In the genomic region with DNA sequence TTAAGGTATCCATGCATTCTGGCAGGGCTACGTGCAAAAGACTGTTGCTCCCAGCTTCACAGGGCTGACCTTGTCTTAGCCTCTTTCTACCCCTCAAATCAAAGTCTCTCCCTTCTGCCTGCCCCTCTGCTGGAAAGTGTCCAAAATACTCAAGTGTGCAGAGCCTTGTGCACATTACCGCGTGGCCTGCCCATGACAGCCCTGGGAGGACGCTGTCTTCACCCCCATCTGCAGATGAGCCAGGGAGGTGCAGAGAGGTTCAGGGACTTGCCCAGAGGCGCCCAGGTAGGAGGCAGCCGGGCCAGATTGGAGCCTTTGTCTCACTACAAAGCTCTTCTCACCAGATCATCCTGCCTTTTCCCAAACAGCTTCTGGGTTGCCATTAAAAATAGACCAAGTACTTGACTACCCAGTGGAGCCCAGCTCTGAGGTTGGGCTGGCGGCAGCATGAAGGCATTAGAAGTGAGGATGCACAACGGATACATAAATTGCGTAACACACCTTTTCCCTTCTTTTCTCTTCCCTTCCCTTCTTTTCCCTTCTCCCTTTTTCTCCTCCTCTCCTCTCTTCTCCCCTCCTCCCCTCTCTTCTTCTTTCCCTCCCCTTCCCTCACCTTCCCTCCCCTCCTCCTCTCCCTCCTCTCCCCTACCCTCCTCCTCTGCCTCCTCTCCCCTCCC, we compare ENCODE assay signal across 1 cellular context.
TF ChIP-seq lines count a peak whose summit lies in the region.

No MANE protein-coding gene starts in this region.

TF ChIP-seq in SK-N-SH, 30 proteins besides CTCF, POLR2A, EP300 and RAD21 (continued from another document):
- TF ChIP-seq TAF1 (IDR thresholded peaks at IDR 0.05; ENCODE audit: borderline replicate concordance, low read depth, low read length): no peak
- TF ChIP-seq SMC3 (IDR thresholded peaks at IDR 0.05; ENCODE audit: low read depth, low read length): no peak
